In genomic region chr11:78080818-78081495, GRCh38 we compare ENCODE assay signal across 1 cellular context.
TF ChIP-seq lines count a peak whose summit lies in the region.

No MANE protein-coding gene starts in this region.

TF ChIP-seq in IMR-90, 13 proteins besides CTCF, POLR2A, EP300 and RAD21:
- TF ChIP-seq MAZ (IDR thresholded peaks at IDR 0.05; ENCODE audit: borderline replicate concordance, low read depth, low read length) (no peak), FOS (IDR thresholded peaks at IDR 0.05; ENCODE audit: low read depth, low read length) (no peak), BHLHE40 (IDR thresholded peaks at IDR 0.05; ENCODE audit: low read depth, low read length) (no peak), CHD1 (IDR thresholded peaks at IDR 0.05; ENCODE audit: low read depth, low read length) (no peak), CEBPB (IDR thresholded peaks at IDR 0.05; ENCODE audit: low read depth, low read length) (0 out of 2 replicates have a peak, but pooled peaks have one; percentile 8)
